ENCODE assay signal across 1 cellular context in the genomic region with DNA sequence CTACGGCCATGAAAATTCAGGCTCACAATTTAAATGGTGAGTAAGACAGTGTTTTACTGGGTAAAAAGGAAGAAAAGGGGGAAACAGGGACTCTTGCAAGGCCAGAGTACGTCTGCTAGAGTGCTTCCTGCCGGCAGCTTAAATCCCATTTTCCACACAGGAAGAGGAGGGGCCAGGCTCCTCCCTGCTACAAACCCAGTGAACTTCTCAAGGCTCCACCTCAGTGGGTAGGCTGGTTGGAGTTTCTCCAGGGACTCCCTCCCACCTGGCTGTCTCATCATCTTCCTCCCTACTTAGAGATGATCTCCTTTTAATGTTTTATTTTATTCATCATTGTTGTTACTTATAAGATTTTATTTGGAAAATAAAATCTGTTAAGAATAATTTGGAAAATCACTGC.
TF ChIP-seq lines count a peak whose summit lies in the region.

No MANE protein-coding gene starts in this region.

TF ChIP-seq in GM23338, 12 proteins besides CTCF, POLR2A, EP300 and RAD21 (continued from another document):
- TF ChIP-seq, protein P1, sequence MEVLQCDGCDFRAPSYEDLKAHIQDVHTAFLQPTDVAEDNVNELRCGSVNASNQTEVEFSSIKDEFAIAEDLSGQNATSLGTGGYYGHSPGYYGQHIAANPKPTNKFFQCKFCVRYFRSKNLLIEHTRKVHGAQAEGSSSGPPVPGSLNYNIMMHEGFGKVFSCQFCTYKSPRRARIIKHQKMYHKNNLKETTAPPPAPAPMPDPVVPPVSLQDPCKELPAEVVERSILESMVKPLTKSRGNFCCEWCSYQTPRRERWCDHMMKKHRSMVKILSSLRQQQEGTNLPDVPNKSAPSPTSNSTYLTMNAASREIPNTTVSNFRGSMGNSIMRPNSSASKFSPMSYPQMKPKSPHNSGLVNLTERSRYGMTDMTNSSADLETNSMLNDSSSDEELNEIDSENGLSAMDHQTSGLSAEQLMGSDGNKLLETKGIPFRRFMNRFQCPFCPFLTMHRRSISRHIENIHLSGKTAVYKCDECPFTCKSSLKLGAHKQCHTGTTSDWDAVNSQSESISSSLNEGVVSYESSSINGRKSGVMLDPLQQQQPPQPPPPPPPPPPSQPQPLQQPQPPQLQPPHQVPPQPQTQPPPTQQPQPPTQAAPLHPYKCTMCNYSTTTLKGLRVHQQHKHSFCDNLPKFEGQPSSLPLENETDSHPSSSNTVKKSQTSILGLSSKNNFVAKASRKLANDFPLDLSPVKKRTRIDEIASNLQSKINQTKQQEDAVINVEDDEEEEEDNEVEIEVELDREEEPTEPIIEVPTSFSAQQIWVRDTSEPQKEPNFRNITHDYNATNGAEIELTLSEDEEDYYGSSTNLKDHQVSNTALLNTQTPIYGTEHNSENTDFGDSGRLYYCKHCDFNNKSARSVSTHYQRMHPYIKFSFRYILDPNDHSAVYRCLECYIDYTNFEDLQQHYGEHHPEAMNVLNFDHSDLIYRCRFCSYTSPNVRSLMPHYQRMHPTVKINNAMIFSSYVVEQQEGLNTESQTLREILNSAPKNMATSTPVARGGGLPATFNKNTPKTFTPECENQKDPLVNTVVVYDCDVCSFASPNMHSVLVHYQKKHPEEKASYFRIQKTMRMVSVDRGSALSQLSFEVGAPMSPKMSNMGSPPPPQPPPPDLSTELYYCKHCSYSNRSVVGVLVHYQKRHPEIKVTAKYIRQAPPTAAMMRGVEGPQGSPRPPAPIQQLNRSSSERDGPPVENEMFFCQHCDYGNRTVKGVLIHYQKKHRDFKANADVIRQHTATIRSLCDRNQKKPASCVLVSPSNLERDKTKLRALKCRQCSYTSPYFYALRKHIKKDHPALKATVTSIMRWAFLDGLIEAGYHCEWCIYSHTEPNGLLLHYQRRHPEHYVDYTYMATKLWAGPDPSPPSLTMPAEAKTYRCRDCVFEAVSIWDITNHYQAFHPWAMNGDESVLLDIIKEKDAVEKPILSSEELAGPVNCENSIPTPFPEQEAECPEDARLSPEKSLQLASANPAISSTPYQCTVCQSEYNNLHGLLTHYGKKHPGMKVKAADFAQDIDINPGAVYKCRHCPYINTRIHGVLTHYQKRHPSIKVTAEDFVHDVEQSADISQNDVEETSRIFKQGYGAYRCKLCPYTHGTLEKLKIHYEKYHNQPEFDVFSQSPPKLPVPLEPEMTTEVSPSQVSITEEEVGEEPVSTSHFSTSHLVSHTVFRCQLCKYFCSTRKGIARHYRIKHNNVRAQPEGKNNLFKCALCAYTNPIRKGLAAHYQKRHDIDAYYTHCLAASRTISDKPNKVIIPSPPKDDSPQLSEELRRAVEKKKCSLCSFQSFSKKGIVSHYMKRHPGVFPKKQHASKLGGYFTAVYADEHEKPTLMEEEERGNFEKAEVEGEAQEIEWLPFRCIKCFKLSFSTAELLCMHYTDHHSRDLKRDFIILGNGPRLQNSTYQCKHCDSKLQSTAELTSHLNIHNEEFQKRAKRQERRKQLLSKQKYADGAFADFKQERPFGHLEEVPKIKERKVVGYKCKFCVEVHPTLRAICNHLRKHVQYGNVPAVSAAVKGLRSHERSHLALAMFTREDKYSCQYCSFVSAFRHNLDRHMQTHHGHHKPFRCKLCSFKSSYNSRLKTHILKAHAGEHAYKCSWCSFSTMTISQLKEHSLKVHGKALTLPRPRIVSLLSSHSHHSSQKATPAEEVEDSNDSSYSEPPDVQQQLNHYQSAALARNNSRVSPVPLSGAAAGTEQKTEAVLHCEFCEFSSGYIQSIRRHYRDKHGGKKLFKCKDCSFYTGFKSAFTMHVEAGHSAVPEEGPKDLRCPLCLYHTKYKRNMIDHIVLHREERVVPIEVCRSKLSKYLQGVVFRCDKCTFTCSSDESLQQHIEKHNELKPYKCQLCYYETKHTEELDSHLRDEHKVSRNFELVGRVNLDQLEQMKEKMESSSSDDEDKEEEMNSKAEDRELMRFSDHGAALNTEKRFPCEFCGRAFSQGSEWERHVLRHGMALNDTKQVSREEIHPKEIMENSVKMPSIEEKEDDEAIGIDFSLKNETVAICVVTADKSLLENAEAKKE (CRISPR knock-in tag; IDR thresholded peaks at IDR 0.05): no peak
- no peak for TF ChIP-seq NANOG (IDR thresholded peaks at IDR 0.05; ENCODE audit: borderline replicate concordance)
- TF ChIP-seq CREB1 (CRISPR knock-in tag; IDR thresholded peaks at IDR 0.05; ENCODE audit: low read depth): no peak
- no peak for TF ChIP-seq JUNB (IDR thresholded peaks at IDR 0.05; ENCODE audit: unreplicated experiment)
- TF ChIP-seq, protein P2, sequence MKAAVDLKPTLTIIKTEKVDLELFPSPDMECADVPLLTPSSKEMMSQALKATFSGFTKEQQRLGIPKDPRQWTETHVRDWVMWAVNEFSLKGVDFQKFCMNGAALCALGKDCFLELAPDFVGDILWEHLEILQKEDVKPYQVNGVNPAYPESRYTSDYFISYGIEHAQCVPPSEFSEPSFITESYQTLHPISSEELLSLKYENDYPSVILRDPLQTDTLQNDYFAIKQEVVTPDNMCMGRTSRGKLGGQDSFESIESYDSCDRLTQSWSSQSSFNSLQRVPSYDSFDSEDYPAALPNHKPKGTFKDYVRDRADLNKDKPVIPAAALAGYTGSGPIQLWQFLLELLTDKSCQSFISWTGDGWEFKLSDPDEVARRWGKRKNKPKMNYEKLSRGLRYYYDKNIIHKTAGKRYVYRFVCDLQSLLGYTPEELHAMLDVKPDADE (IDR thresholded peaks at IDR 0.05): no peak
- no peak for TF ChIP-seq POLR2AphosphoS5 (IDR thresholded peaks at IDR 0.05; ENCODE audit: low read depth)
- no peak for TF ChIP-seq STAT1 (IDR thresholded peaks at IDR 0.05; ENCODE audit: unreplicated experiment)
- TF ChIP-seq, protein P3, sequence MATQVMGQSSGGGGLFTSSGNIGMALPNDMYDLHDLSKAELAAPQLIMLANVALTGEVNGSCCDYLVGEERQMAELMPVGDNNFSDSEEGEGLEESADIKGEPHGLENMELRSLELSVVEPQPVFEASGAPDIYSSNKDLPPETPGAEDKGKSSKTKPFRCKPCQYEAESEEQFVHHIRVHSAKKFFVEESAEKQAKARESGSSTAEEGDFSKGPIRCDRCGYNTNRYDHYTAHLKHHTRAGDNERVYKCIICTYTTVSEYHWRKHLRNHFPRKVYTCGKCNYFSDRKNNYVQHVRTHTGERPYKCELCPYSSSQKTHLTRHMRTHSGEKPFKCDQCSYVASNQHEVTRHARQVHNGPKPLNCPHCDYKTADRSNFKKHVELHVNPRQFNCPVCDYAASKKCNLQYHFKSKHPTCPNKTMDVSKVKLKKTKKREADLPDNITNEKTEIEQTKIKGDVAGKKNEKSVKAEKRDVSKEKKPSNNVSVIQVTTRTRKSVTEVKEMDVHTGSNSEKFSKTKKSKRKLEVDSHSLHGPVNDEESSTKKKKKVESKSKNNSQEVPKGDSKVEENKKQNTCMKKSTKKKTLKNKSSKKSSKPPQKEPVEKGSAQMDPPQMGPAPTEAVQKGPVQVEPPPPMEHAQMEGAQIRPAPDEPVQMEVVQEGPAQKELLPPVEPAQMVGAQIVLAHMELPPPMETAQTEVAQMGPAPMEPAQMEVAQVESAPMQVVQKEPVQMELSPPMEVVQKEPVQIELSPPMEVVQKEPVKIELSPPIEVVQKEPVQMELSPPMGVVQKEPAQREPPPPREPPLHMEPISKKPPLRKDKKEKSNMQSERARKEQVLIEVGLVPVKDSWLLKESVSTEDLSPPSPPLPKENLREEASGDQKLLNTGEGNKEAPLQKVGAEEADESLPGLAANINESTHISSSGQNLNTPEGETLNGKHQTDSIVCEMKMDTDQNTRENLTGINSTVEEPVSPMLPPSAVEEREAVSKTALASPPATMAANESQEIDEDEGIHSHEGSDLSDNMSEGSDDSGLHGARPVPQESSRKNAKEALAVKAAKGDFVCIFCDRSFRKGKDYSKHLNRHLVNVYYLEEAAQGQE (IDR thresholded peaks at IDR 0.05; ENCODE audit: unreplicated experiment): no peak
- TF ChIP-seq ZNF331 (CRISPR knock-in tag; IDR thresholded peaks at IDR 0.05; ENCODE audit: low read depth): no peak
